ENCODE assay signal across 9 cellular contexts in the genomic region with DNA sequence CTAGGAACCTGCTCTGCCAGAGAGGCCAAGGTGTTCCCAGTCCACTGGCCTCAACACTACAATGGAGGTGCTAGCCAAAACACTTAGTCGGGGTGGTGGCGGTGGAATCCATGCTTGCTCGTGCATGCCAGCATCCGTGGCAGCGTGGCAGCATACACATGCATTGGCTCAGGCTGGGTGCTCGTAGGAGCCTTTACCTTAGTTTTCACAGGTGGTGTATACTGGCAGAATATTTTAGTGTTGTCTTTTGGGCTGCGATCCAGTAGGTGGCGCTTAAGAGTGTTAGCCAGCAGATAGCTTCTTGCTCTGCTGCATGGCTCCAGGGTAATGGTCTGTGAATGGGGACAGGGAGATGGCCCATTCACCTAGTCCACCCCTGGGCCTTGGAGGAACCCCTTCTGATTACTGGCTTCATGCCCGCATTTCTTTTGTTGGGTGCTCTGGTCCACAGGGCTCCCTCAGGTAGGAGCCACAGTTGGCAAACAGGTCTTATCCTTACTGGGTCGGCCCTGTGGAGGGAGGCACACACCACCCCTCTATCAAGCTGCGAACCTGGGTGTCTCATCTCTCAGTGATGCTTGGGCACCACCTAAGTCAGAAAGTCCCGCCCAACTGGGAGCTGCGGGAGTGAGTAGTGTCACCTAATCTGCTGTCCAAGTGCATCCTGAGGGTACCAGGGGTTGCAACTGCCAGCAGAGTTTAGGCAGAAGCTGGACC. TPM values are rescaled to one million over a fixed set of nuclear protein-coding genes. Genes with fewer than 3 reads are reported as not detected.
DNase-seq lines count a peak whose midpoint lies in the region; ATAC-seq, FAIRE-seq and TF ChIP-seq lines count a peak whose summit lies in the region.
"Had no signal": no experiment of that assay in that cellular context is flagged by ENCODE, and none has a peak within 500 bp of the region (broad histone marks: within the 10 kb centered on the region; RNA-seq: fewer than 3 reads in every experiment).

No MANE protein-coding gene starts in this region.

- H3K4me3 ChIP-seq in endothelial cell of umbilical vein (replicated peaks in 1 of 3; ENCODE audit: insufficient read depth in 1 of 3, low read depth in 1 of 3, low read length in 3 of 3) (no peak overlapping the region), testis (no peak overlapping the region)
- H3K4me3 ChIP-seq: upper lobe of left lung had no signal

- no peak overlapping the region for H3K4me2 ChIP-seq in endothelial cell of umbilical vein (ENCODE audit: insufficient read depth, low read length)

- dilution Hi-C loops in endothelial cell of umbilical vein (cut with MboI; ENCODE audit: extremely low pct_ligation_motif_present, low sequenced_read_pairs): no loop called here

- H3K36me3 ChIP-seq in endothelial cell of umbilical vein (ENCODE audit: control insufficient read depth in 2 of 2, extremely low read depth in 1 of 2, insufficient read depth in 2 of 2, low read length in 2 of 2): no peaks in the 10 kb centered on the region
- H3K36me3 ChIP-seq in testis (ENCODE audit: low read depth, missing control alignments): no peaks in the 10 kb centered on the region

- H2AFZ ChIP-seq in endothelial cell of umbilical vein (ENCODE audit: low read depth, low read length): no peak overlapping the region

- TF ChIP-seq CTCF in GM10248 (IDR thresholded peaks at IDR 0.05; ENCODE audit: control extremely low read depth, extremely low read depth, low read depth, missing control alignments) (peak; percentile 37), endothelial cell of umbilical vein (IDR thresholded peaks at IDR 0.05; ENCODE audit: extremely low read depth in 1 of 2, insufficient read depth in 1 of 2, low read depth in 1 of 2, low read length in 2 of 2) (peak; percentile 37 to 44), testis (IDR thresholded peaks at IDR 0.05) (no peak)

- FAIRE-seq in endothelial cell of umbilical vein (lab: Jason Lieb, UNC): no peak

- TF ChIP-seq POLR2A in endothelial cell of umbilical vein (IDR thresholded peaks at IDR 0.05; ENCODE audit: low read depth, low read length) (no peak), testis (IDR thresholded peaks at IDR 0.05) (no peak)

- no peaks in the 10 kb centered on the region for H3K27me3 ChIP-seq in endothelial cell of umbilical vein (ENCODE audit: control insufficient read depth in 2 of 2, insufficient read depth in 2 of 2, low read length in 2 of 2)
- H3K27me3 ChIP-seq in testis: no peaks in the 10 kb centered on the region
- H3K27me3 ChIP-seq: upper lobe of left lung had no signal

- DNase-seq in GM10248 (ENCODE audit: extremely low spot score) (peak; percentile 25), NCI-H69 (lab: John Stamatoyannopoulos, UW) (peak; percentile 21), endothelial cell of umbilical vein (ENCODE audit: low read depth, low spot score) (peak; percentile 3), testis (peak; percentile 12), MV-4-11 (lab: John Stamatoyannopoulos, UW) (no peak)
- DNase-seq in NK-92 treated with Interleukin-12 subunit alpha and Interleukin-12 subunit beta, amount 100 ng/mL, for 24 hours (lab: John Stamatoyannopoulos, UW): no peak

- 73 to 84% methylated on average over 5 to 9 of the region's 13 CpGs for WGBS in testis, 2 donors

- H3K4me1 ChIP-seq in endothelial cell of umbilical vein (ENCODE audit: control insufficient read depth, extremely low read depth, insufficient read depth, low read length): no peaks in the 10 kb centered on the region
- no peaks in the 10 kb centered on the region for H3K4me1 ChIP-seq in testis
- H3K4me1 ChIP-seq: upper lobe of left lung had no signal

- H3K27ac ChIP-seq in endothelial cell of umbilical vein (ENCODE audit: insufficient read depth, low read depth, low read length) (no peak overlapping the region), testis (no peak overlapping the region)
- H3K27ac ChIP-seq: upper lobe of left lung had no signal

- CTCF ChIA-PET in GM10248 (lab: Yijun Ruan, JAX): interaction anchor here (0.9 to 1.5 kb wide), 4 partner anchors 9 to 56 kb away, joined by 3 to 5 read pairs (median 4); no protein-coding TSS in a partner anchor
- CTCF ChIA-PET in endothelial cell of umbilical vein (lab: Charles Lee): interaction anchor here (1.0 to 1.4 kb wide), 3 partner anchors 9 to 97 kb away, joined by 3 to 9 read pairs (median 3); no protein-coding TSS in a partner anchor

- POLR2A ChIA-PET in GM10248 (lab: Yijun Ruan, JAX) (no interaction called here), endothelial cell of umbilical vein (lab: Charles Lee) (no interaction called here)

- H3K9me1 ChIP-seq in endothelial cell of umbilical vein (replicated peaks; ENCODE audit: control insufficient read depth, extremely low read depth, insufficient read depth, low read length): no peaks in the 10 kb centered on the region

- H3K9me3 ChIP-seq in endothelial cell of umbilical vein (replicated peaks; ENCODE audit: control insufficient read depth, insufficient read depth, low read length) (no peaks in the 10 kb centered on the region), testis (no peaks in the 10 kb centered on the region)
- H3K9me3 ChIP-seq: upper lobe of left lung had no signal

- BruUV-seq in endothelial cell of umbilical vein (replicated peaks; lab: Mats Ljungman, UMichigan): no TSS peak

- H3K79me2 ChIP-seq in endothelial cell of umbilical vein (ENCODE audit: control insufficient read depth, insufficient read depth, low read length): no peaks in the 10 kb centered on the region

- ATAC-seq in GM21360 (IDR thresholded peaks at IDR 0.05; ENCODE audit: unreplicated experiment): peak; percentile 92

- H4K20me1 ChIP-seq in endothelial cell of umbilical vein (replicated peaks; ENCODE audit: control insufficient read depth, extremely low read depth, insufficient read depth, low read length): no peaks in the 10 kb centered on the region

- intact Hi-C loops in endothelial cell of umbilical vein (cut with micrococcal nuclease): no loop called here
- intact Hi-C loops in testis (cut with DNase I; ENCODE audit: low total_unique reads): no loop called here

- no peak overlapping the region for H3K9ac ChIP-seq in endothelial cell of umbilical vein (replicated peaks; ENCODE audit: extremely low read depth, insufficient read depth, low read length)

TF ChIP-seq in endothelial cell of umbilical vein, 7 proteins besides CTCF, POLR2A, EP300 and RAD21:
- TF ChIP-seq GATA2 (IDR thresholded peaks at IDR 0.05; ENCODE audit: insufficient read depth, insufficient read length, low read depth, low read length) (no peak), JUN (IDR thresholded peaks at IDR 0.05; ENCODE audit: borderline replicate concordance, insufficient read depth, insufficient read length, low read depth) (no peak), MYC (IDR thresholded peaks at IDR 0.05; ENCODE audit: low read depth, low read length) (no peak), POLR2AphosphoS5 (IDR thresholded peaks at IDR 0.05; ENCODE audit: insufficient read depth, low read depth, low read length) (no peak), FOS (IDR thresholded peaks at IDR 0.05; ENCODE audit: borderline replicate concordance, insufficient read depth, low read length) (no peak), EZH2 (IDR thresholded peaks at IDR 0.05; ENCODE audit: borderline replicate concordance, low read depth, low read length, severe bottlenecking) (no peak)
- TF ChIP-seq, protein P1, sequence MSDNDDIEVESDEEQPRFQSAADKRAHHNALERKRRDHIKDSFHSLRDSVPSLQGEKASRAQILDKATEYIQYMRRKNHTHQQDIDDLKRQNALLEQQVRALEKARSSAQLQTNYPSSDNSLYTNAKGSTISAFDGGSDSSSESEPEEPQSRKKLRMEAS (IDR thresholded peaks at IDR 0.05; ENCODE audit: insufficient read depth, insufficient read length): no peak

RNA-seq across cellular contexts. Expression of a gene that starts 40.0 kb away (rescaled TPM):
- total RNA-seq in endothelial cell of umbilical vein (not detected in 2 replicates), testis (not detected)
- polyA plus RNA-seq in endothelial cell of umbilical vein (not detected in 2 replicates), testis (ENCODE audit: insufficient read depth, low read depth, low replicate concordance) (not detected)
- not detected in 2 replicates for polyA plus RNA-seq in endothelial cell of umbilical vein (2011; cell fraction: cytosol; rRNA removed)
- not detected in 2 replicates for polyA plus RNA-seq in endothelial cell of umbilical vein (2011; cell fraction: nucleus; rRNA removed)
- not detected in 2 replicates for polyA plus RNA-seq in endothelial cell of umbilical vein (2012)
- not detected in 2 replicates for polyA minus RNA-seq in endothelial cell of umbilical vein
- polyA minus RNA-seq in endothelial cell of umbilical vein (2011; cell fraction: cytosol; rRNA and poly(A)+ RNA removed): not detected
- not detected in 2 replicates for polyA minus RNA-seq in endothelial cell of umbilical vein (2011; cell fraction: nucleus; rRNA and poly(A)+ RNA removed)
- total RNA-seq: mononuclear cell, upper lobe of left lung had no signal

RNA-seq across cellular contexts. Expression of a gene that starts 57.1 kb away (rescaled TPM):
- total RNA-seq in endothelial cell of umbilical vein: not detected in 2 replicates
- polyA plus RNA-seq in endothelial cell of umbilical vein: not detected in 2 replicates
- not detected in 2 replicates for polyA plus RNA-seq in endothelial cell of umbilical vein (2011; cell fraction: cytosol; rRNA removed)
- polyA plus RNA-seq in endothelial cell of umbilical vein (2011; cell fraction: nucleus; rRNA removed): not detected in 2 replicates
- 0.07 TPM in 1 of 2 replicates, not detected in the other for polyA plus RNA-seq in endothelial cell of umbilical vein (2012)
- not detected in 2 replicates for polyA minus RNA-seq in endothelial cell of umbilical vein
- polyA minus RNA-seq in endothelial cell of umbilical vein (2011; cell fraction: cytosol; rRNA and poly(A)+ RNA removed): not detected
- polyA minus RNA-seq in endothelial cell of umbilical vein (2011; cell fraction: nucleus; rRNA and poly(A)+ RNA removed): not detected in 2 replicates
- not detected for total RNA-seq in testis
- 6.5 TPM for polyA plus RNA-seq in testis (ENCODE audit: insufficient read depth, low read depth, low replicate concordance)
- total RNA-seq: mononuclear cell had no signal

Comparison
In these comparisons a context has a peak if more than half of its experiments do, and no peak if none do; other contexts are left out.
1. DNase-seq: peak in GM10248 (single experiment), NCI-H69 (single experiment), endothelial cell of umbilical vein (single experiment) and testis (single experiment); none in NK-92 treated with Interleukin-12 subunit alpha and Interleukin-12 subunit beta, amount 100 ng/mL, for 24 hours (single experiment) and MV-4-11 (single experiment).
2. CTCF ChIP-seq: peak in GM10248 (single experiment) and endothelial cell of umbilical vein (2 of 2); none in testis (0 of 3).